In the genomic region with DNA sequence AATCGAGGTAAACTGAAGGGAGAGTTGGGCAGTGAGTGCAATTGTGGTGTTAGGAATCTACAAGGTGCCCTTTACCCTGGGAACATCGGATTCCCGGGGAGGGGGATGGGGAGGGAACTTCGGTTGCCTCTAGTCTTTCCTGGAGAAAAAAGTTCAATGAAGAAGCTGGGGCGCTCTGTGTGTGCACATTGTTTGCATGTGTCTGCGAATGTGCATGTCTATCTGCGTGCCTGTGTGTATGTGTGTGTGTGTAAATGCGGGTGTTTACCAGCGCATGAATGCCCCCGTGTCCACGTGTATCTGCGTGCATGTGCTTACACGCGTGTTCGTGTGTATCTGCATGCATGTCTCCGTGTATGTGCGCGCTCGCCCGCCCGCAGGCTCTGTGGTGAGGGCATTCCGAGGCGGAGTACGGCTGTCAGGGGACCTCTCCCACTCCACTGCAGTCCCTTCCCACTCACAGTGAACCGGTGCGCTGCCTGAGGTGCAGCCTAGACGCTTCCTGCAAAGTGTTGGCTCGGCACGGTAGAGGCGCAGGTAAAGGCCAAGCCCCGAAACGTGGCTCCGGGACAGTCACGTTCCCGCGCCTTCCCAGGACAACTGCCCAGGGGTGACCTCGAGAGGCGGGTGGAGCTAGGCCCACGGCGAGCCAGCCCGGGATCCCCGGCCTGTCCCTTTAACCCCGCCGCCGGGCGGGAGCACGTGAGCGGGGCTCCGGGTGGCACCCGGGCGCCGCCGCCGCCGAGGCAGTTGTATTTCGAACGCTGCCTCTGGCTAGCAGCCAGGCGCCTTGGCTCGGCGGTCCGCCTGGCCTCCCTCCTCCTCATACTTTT, we compare ENCODE assay signal across 1 cellular context.
TF ChIP-seq lines count a peak whose summit lies in the region.

No MANE protein-coding gene starts in this region.

TF ChIP-seq in SK-N-SH, 30 proteins besides CTCF, POLR2A, EP300 and RAD21 (continued from another document):
- TF ChIP-seq, protein P1, sequence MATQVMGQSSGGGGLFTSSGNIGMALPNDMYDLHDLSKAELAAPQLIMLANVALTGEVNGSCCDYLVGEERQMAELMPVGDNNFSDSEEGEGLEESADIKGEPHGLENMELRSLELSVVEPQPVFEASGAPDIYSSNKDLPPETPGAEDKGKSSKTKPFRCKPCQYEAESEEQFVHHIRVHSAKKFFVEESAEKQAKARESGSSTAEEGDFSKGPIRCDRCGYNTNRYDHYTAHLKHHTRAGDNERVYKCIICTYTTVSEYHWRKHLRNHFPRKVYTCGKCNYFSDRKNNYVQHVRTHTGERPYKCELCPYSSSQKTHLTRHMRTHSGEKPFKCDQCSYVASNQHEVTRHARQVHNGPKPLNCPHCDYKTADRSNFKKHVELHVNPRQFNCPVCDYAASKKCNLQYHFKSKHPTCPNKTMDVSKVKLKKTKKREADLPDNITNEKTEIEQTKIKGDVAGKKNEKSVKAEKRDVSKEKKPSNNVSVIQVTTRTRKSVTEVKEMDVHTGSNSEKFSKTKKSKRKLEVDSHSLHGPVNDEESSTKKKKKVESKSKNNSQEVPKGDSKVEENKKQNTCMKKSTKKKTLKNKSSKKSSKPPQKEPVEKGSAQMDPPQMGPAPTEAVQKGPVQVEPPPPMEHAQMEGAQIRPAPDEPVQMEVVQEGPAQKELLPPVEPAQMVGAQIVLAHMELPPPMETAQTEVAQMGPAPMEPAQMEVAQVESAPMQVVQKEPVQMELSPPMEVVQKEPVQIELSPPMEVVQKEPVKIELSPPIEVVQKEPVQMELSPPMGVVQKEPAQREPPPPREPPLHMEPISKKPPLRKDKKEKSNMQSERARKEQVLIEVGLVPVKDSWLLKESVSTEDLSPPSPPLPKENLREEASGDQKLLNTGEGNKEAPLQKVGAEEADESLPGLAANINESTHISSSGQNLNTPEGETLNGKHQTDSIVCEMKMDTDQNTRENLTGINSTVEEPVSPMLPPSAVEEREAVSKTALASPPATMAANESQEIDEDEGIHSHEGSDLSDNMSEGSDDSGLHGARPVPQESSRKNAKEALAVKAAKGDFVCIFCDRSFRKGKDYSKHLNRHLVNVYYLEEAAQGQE (IDR thresholded peaks at IDR 0.05; ENCODE audit: low read depth, low read length), result no peak; the same call in 1 of the 2 replicates
- TF ChIP-seq, protein P2, sequence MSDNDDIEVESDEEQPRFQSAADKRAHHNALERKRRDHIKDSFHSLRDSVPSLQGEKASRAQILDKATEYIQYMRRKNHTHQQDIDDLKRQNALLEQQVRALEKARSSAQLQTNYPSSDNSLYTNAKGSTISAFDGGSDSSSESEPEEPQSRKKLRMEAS (IDR thresholded peaks at IDR 0.05; ENCODE audit: low read depth), result peak; percentile 76
- TF ChIP-seq JUND (IDR thresholded peaks at IDR 0.05) (no peak), MXI1 (IDR thresholded peaks at IDR 0.05; ENCODE audit: low read depth, low read length) (no peak), ELF1 (IDR thresholded peaks at IDR 0.05) (no peak), TAF1 (IDR thresholded peaks at IDR 0.05; ENCODE audit: borderline replicate concordance, low read depth, low read length) (no peak), GABPA (IDR thresholded peaks at IDR 0.05; ENCODE audit: low read depth) (no peak; the same call in 1 of the 2 replicates), RCOR1 (IDR thresholded peaks at IDR 0.05; ENCODE audit: low read length) (no peak), POLR2AphosphoS5 (IDR thresholded peaks at IDR 0.05; ENCODE audit: low read depth, low read length) (no peak)
- TF ChIP-seq, protein P3, sequence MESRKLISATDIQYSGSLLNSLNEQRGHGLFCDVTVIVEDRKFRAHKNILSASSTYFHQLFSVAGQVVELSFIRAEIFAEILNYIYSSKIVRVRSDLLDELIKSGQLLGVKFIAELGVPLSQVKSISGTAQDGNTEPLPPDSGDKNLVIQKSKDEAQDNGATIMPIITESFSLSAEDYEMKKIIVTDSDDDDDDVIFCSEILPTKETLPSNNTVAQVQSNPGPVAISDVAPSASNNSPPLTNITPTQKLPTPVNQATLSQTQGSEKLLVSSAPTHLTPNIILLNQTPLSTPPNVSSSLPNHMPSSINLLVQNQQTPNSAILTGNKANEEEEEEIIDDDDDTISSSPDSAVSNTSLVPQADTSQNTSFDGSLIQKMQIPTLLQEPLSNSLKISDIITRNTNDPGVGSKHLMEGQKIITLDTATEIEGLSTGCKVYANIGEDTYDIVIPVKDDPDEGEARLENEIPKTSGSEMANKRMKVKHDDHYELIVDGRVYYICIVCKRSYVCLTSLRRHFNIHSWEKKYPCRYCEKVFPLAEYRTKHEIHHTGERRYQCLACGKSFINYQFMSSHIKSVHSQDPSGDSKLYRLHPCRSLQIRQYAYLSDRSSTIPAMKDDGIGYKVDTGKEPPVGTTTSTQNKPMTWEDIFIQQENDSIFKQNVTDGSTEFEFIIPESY (IDR thresholded peaks at IDR 0.05; ENCODE audit: borderline replicate concordance, low read depth), result no peak; the same call in 1 of the 2 replicates
- TF ChIP-seq, protein P4, sequence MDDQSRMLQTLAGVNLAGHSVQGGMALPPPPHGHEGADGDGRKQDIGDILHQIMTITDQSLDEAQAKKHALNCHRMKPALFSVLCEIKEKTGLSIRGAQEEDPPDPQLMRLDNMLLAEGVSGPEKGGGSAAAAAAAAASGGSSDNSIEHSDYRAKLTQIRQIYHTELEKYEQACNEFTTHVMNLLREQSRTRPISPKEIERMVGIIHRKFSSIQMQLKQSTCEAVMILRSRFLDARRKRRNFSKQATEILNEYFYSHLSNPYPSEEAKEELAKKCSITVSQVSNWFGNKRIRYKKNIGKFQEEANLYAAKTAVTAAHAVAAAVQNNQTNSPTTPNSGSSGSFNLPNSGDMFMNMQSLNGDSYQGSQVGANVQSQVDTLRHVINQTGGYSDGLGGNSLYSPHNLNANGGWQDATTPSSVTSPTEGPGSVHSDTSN (IDR thresholded peaks at IDR 0.05), result no peak
